In the genomic region with DNA sequence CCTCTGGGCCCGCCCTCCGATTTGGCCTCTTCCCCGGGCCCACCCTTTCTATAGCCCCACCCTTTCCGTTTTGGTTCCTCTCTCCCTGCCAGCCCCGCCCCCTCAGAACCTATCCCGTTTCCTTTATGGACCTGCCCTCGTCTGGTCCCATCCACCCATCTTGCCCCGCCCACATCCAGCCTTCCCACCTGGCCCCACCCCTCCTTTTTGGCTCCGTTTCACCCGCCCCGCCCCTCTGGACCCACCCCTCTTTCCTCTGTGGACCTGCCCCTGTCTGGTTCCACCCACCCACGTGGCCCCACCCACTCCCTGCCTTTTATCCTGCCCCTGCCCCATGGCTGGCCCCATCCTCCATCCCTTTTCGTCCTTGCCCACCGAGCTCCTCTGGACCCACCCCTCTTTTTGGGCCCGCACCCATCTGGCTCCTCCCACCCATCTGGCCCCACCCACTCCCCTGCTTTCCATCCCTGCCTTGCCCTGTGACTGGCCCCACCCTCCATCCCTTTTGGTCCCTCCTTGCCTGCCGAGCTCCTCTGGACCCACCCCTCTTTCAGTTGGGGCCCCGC, we compare ENCODE assay signal across 7 cellular contexts.
DNase-seq lines count a peak whose midpoint lies in the region; ATAC-seq, FAIRE-seq and TF ChIP-seq lines count a peak whose summit lies in the region.

No MANE protein-coding gene starts in this region.

- H3K4me3 ChIP-seq in MG63 (no peak overlapping the region), pancreas (no peak overlapping the region)

- TF ChIP-seq CTCF in pancreas (IDR thresholded peaks at IDR 0.05): no peak

- ATAC-seq in pancreas (peak; percentile 13 to 67 (median 55)), GM21423 (IDR thresholded peaks at IDR 0.05; ENCODE audit: unreplicated experiment) (no peak), GM21825 (IDR thresholded peaks at IDR 0.05; ENCODE audit: unreplicated experiment) (no peak), HG03108 (IDR thresholded peaks at IDR 0.05; ENCODE audit: unreplicated experiment) (no peak)

- no peaks in the 10 kb centered on the region for H3K9me3 ChIP-seq in MG63
- H3K9me3 ChIP-seq in pancreas: no peaks in the 10 kb centered on the region

- H3K27ac ChIP-seq in pancreas: no peak overlapping the region

- WGBS in pancreas, 2 donors: 5 to 6% methylated on average over 14 to 17 of the region's 17 CpGs

- H3K27me3 ChIP-seq in MG63: no peaks in the 10 kb centered on the region
- H3K27me3 ChIP-seq in pancreas: no peaks in the 10 kb centered on the region

- no peak for FAIRE-seq in pancreas (lab: Jason Lieb, UNC)

- intact Hi-C loops in pancreas (cut with DNase I): no loop called here

- no peaks in the 10 kb centered on the region for H3K4me1 ChIP-seq in pancreas

- H3K36me3 ChIP-seq in MG63: no peaks in the 10 kb centered on the region
- no peaks in the 10 kb centered on the region for H3K36me3 ChIP-seq in pancreas

- peak; percentile 66 for DNase-seq in MG63
- DNase-seq in T-helper 9 cell: peak; percentile 5
- DNase-seq in ecto neural progenitor cell (ENCODE audit: low spot score): peak; percentile 99
- DNase-seq in pancreas: peak in 5 of 6 donors; percentile 11 to 68 (median 57)

Comparison
In these comparisons a context has a peak if more than half of its experiments do, and no peak if none do; other contexts are left out.
1. DNase-seq: peak in every context shown above with its lines; median percentile 99 in ecto neural progenitor cell; 66 in MG63; 57 in pancreas; 5 in T-helper 9 cell.
2. ATAC-seq: peak in pancreas (4 of 4); none in GM21423 (single experiment), GM21825 (single experiment) and HG03108 (single experiment).